18 cellular contexts compared by ENCODE assay signal in the genomic region with DNA sequence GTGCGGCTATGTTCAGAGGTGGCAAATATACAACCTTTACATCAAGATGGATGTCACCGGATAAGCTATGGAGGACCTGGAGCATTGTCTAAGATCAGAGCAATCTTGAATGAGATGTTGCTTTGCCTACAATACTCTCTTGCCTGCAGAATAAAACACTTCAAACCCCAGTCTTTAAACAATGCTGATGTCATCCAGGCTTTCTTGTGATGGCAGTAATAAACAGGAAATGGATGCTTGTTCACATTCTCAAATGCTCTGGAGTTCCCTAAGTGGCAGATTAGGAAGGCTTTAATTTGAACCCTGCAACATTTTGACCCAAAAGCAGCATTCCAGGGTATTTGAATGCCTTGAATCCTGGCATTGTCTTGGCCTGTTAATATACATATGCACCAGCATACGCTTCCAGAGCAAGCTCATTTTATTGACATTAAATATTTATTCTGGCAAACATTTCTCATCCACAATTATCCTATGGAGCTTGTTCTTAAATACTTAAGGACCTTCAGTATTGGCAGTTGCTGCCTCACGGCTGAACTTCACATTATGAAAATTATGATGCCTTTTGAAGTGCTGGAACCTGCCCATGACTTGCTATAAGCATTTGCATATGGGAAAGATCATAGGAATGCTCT.
"Had no signal": no experiment of that assay in that cellular context is flagged by ENCODE, and none has a peak within 500 bp of the region (broad histone marks: within the 10 kb centered on the region; RNA-seq: fewer than 3 reads in every experiment).

No MANE protein-coding gene starts in this region.

- H3K79me2 ChIP-seq: parathyroid adenoma had no signal

- H3K27me3 ChIP-seq: colonic mucosa, gastrocnemius medialis, left lung, sigmoid colon, stomach, vagina had no signal

- H3K4me1 ChIP-seq: colonic mucosa, gastrocnemius medialis, left lung, parathyroid adenoma, sigmoid colon, vagina had no signal

- H3K4me3 ChIP-seq: colonic mucosa, gastrocnemius medialis, left lung, sigmoid colon, stomach, vagina had no signal

- H3K27ac ChIP-seq: colonic mucosa, gastrocnemius medialis, left lung, parathyroid adenoma, sigmoid colon, stomach, vagina had no signal

- H2AFZ ChIP-seq: parathyroid adenoma had no signal

- H3K9me3 ChIP-seq: colonic mucosa had no signal

- H3K9ac ChIP-seq: parathyroid adenoma had no signal

- ATAC-seq: activated CD8-positive, alpha-beta T cell treated with anti-CD3 and anti-CD28 coated beads for 36 hours; activated naive CD8-positive, alpha-beta T cell treated with anti-CD3 and anti-CD28 coated beads, Interleukin-2, amount 50 U/mL, for 24 hours; activated T-cell treated with anti-CD3 and anti-CD28 coated beads, Interleukin-2, amount 50 U/mL, for 4 hours; gastrocnemius medialis; left lung; stimulated activated effector memory CD8-positive, alpha-beta T cell treated with anti-CD3 and anti-CD28 coated beads, Interleukin-12 subunit alpha, Interleukin-12 subunit beta, amount 100 ng/mL, for 72 hours had no signal

- DNase-seq: activated B cell treated with CpG ODN at 0.5 μM for 24 hours; activated CD4-positive, alpha-beta T cell treated with anti-CD3 and anti-CD28 coated beads for 4 hours; activated CD8-positive, alpha-beta T cell treated with anti-CD3 and anti-CD28 coated beads for 36 hours; activated naive CD4-positive, alpha-beta T cell treated with anti-CD3 and anti-CD28 coated beads, Interleukin-2, amount 10 ng/mL, durations not matched to agents 7 days and 5 days; activated naive CD8-positive, alpha-beta T cell treated with anti-CD3 and anti-CD28 coated beads, Interleukin-2, amount 50 U/mL, for 24 hours; activated T-cell treated with anti-CD3 and anti-CD28 coated beads, Interleukin-2, amount 50 U/mL, for 4 hours; anterior cingulate cortex; colonic mucosa; gastrocnemius medialis; head of caudate nucleus; left lung; sigmoid colon; stimulated activated CD4-positive, alpha-beta T cell treated with anti-CD3 and anti-CD28 coated beads, Interleukin-4, amount 100 ng/mL, for 24 hours; stomach; trophoblast cell had no signal

- H3K36me3 ChIP-seq: colonic mucosa, gastrocnemius medialis, left lung, sigmoid colon, stomach, vagina had no signal
